ENCODE assay signal across 18 cellular contexts in the genomic region with DNA sequence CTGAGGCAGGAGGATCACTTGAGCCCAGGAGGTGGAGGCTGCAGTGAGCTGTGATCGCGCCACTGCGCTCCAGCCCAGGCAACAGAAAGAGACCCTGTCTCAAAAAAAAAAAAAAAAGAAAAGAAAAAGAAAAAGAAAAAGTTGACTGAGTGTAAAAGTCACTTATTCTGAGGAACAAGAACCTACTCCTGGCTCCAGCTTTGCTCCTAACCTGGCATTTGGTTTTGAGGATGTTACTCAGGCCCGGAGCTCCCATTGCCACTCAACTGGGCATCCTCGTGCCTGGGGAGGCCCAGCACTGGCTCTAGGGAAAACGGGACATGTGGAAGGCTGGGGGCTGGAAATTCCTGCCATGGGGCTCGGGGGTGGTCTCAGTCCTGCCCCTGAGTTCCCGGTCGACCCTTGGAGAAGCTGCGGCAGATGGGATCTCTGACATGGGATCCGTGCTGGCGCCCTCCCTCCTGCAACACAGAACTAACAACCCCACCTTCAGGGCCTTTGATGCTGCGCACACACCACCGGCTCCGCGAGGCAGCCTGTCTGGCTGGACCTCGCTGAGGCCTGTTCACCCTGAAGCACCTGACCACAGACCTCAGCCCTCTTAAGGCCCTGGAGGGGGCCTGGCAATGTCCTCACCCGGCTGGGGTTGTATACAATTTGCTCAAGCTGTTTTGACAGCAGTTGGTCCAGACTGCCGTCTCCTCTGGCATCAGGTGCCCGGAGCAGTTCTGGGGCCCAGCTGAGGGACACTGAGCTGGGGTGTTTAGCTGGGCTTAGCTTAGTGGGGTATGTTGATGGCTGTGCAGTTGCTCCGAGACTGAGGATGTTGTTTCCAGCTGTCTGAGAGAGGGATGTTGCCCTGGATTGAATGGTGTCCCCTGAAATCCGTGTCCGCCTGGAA. TPM values are rescaled to one million over a fixed set of nuclear protein-coding genes. Genes with fewer than 3 reads are reported as not detected.
DNase-seq lines count a peak whose midpoint lies in the region; FAIRE-seq and TF ChIP-seq lines count a peak whose summit lies in the region.
"Had no signal": no experiment of that assay in that cellular context is flagged by ENCODE, and none has a peak within 500 bp of the region (broad histone marks: within the 10 kb centered on the region; RNA-seq: fewer than 3 reads in every experiment).

No MANE protein-coding gene starts in this region.

- H3K9me3 ChIP-seq in HEK293 (ENCODE audit: control insufficient read depth, insufficient read depth, low read depth, low read length) (no peaks in the 10 kb centered on the region), astrocyte (ENCODE audit: insufficient read depth, low read depth, low read length) (no peaks in the 10 kb centered on the region)
- H3K9me3 ChIP-seq: suprapubic skin had no signal

- peaks cover 71% of the 10 kb centered on the region for H3K4me1 Mint-ChIP-seq in activated CD4-positive, alpha-beta T cell treated with anti-CD3 and anti-CD28 coated beads, Interleukin-2, amount 10 ng/mL, durations not matched to agents 7 days and 5 days
- H3K4me1 Mint-ChIP-seq in astrocyte (ENCODE audit: low read depth, unreplicated experiment), result no peaks in the 10 kb centered on the region
- H3K4me1 Mint-ChIP-seq in progenitor cell of endocrine pancreas (ENCODE audit: low read depth), result peaks cover 10% of the 10 kb centered on the region

- CTCF ChIA-PET in activated CD4-positive, alpha-beta T cell treated with anti-CD3 and anti-CD28 coated beads, Interleukin-2, amount 10 ng/mL, durations not matched to agents 7 days and 5 days (lab: Charles Lee), result interaction anchor here (0.6 to 7.7 kb wide), 7 partner anchors 7 to 1079 kb away, joined by 3 to 58 read pairs (median 3); a partner anchor contains a TSS
- CTCF ChIA-PET in HEK293 (lab: Yijun Ruan, JAX), result interaction anchor here (1.0 to 1.1 kb wide), 2 partner anchors 16 to 111 kb away, joined by 3 to 6 read pairs; no protein-coding TSS in a partner anchor

- no peak for TF ChIP-seq CTCF in HEK293 (tag by site-specific recombination; IDR thresholded peaks at IDR 0.05)
- TF ChIP-seq CTCF in astrocyte (IDR thresholded peaks at IDR 0.05; ENCODE audit: insufficient read depth, low read depth, low read length), result no peak
- no peak for TF ChIP-seq CTCF in progenitor cell of endocrine pancreas (IDR thresholded peaks at IDR 0.05; ENCODE audit: unreplicated experiment)

- no peak for DNase-seq in activated CD4-positive, alpha-beta T cell treated with anti-CD3 and anti-CD28 coated beads, Interleukin-2, amount 10 ng/mL, durations not matched to agents 7 days and 5 days
- no peak for DNase-seq in activated CD4-positive, alpha-beta T cell treated with anti-CD3 and anti-CD28 coated beads for 4 hours
- no peak for DNase-seq in astrocyte (ENCODE audit: low read depth)
- no peak for DNase-seq in progenitor cell of endocrine pancreas (ENCODE audit: low spot score, unreplicated experiment)
- no peak for DNase-seq in DMS153 treated with DMSO at 0.1 percent for 48 hours (lab: John Stamatoyannopoulos, UW; ENCODE audit: unreplicated experiment)
- no peak for DNase-seq in NCI-H510A treated with DMSO at 0.1 percent for 48 hours (lab: John Stamatoyannopoulos, UW)
- no peak for DNase-seq in NCI-H526 (lab: John Stamatoyannopoulos, UW)
- DNase-seq: HCEC 1CT, NCI-H1417 treated with DMSO at 0.1 percent for 48 hours, NCI-H524 treated with DMSO at 0.1 percent for 48 hours, RPMI8226, T1000 had no signal

- POLR2A ChIA-PET in activated CD4-positive, alpha-beta T cell treated with anti-CD3 and anti-CD28 coated beads, Interleukin-2, amount 10 ng/mL, durations not matched to agents 7 days and 5 days (lab: Charles Lee), result interaction anchor here (0.6 kb wide), 1 partner anchor 216 kb away, joined by 3 read pairs; no protein-coding TSS in a partner anchor
- POLR2A ChIA-PET in HEK293 (lab: Yijun Ruan, JAX), result interaction anchor here (3.3 kb wide), 1 partner anchor 13 kb away, joined by 14 read pairs; no protein-coding TSS in a partner anchor

- H3K36me3 Mint-ChIP-seq in activated CD4-positive, alpha-beta T cell treated with anti-CD3 and anti-CD28 coated beads, Interleukin-2, amount 10 ng/mL, durations not matched to agents 7 days and 5 days (ENCODE audit: low read depth), result no peaks in the 10 kb centered on the region
- no peaks in the 10 kb centered on the region for H3K36me3 Mint-ChIP-seq in astrocyte (ENCODE audit: low read depth, unreplicated experiment)
- H3K36me3 Mint-ChIP-seq in progenitor cell of endocrine pancreas (ENCODE audit: insufficient read depth), result no peaks in the 10 kb centered on the region

- H3K27ac Mint-ChIP-seq in activated CD4-positive, alpha-beta T cell treated with anti-CD3 and anti-CD28 coated beads, Interleukin-2, amount 10 ng/mL, durations not matched to agents 7 days and 5 days, result peak overlapping the region; percentile 31
- H3K27ac Mint-ChIP-seq in astrocyte (ENCODE audit: unreplicated experiment), result peak overlapping the region; percentile 47
- peak overlapping the region; percentile 24 for H3K27ac Mint-ChIP-seq in progenitor cell of endocrine pancreas

- peaks cover 13% of the 10 kb centered on the region for H3K27me3 ChIP-seq in astrocyte (ENCODE audit: insufficient read depth, low read length)

- no peak overlapping the region for H3K4me3 Mint-ChIP-seq in activated CD4-positive, alpha-beta T cell treated with anti-CD3 and anti-CD28 coated beads, Interleukin-2, amount 10 ng/mL, durations not matched to agents 7 days and 5 days
- H3K4me3 Mint-ChIP-seq in astrocyte (ENCODE audit: unreplicated experiment) (no peak overlapping the region), progenitor cell of endocrine pancreas (ENCODE audit: low read depth) (no peak overlapping the region)

- H3K4me3 ChIP-seq in HEK293 (ENCODE audit: low read depth, low read length) (no peak overlapping the region), astrocyte (ENCODE audit: insufficient read depth, low read depth, low read length) (no peak overlapping the region)
- H3K4me3 ChIP-seq: suprapubic skin had no signal

- H3K79me2 ChIP-seq in astrocyte (ENCODE audit: insufficient read depth, low read length), result no peaks in the 10 kb centered on the region

- H3K36me3 ChIP-seq in HEK293 (ENCODE audit: control insufficient read depth in 2 of 2, insufficient read depth in 1 of 2, low read length in 2 of 2) (no peaks in the 10 kb centered on the region), astrocyte (ENCODE audit: insufficient read depth, low read length) (no peaks in the 10 kb centered on the region)
- H3K36me3 ChIP-seq: suprapubic skin had no signal

- no peak overlapping the region for H3K9ac ChIP-seq in astrocyte (ENCODE audit: low read length)
- H3K9ac ChIP-seq: KMS-11 had no signal

- FAIRE-seq in astrocyte (lab: Jason Lieb, UNC), result no peak
- FAIRE-seq: colon had no signal

- no peak overlapping the region for H2AFZ ChIP-seq in astrocyte (ENCODE audit: low read depth, low read length)

- no peaks in the 10 kb centered on the region for H3K9me3 Mint-ChIP-seq in activated CD4-positive, alpha-beta T cell treated with anti-CD3 and anti-CD28 coated beads, Interleukin-2, amount 10 ng/mL, durations not matched to agents 7 days and 5 days
- H3K9me3 Mint-ChIP-seq in astrocyte (ENCODE audit: unreplicated experiment), result no peaks in the 10 kb centered on the region
- H3K9me3 Mint-ChIP-seq in progenitor cell of endocrine pancreas (ENCODE audit: low read depth), result no peaks in the 10 kb centered on the region

- no peaks in the 10 kb centered on the region; the same call in 1 of the 2 replicates for H3K4me1 ChIP-seq in HEK293 (ENCODE audit: control insufficient read depth, insufficient read depth, low read length)
- H3K4me1 ChIP-seq in astrocyte (ENCODE audit: insufficient read depth, low read length), result no peaks in the 10 kb centered on the region

- H3K27me3 Mint-ChIP-seq in activated CD4-positive, alpha-beta T cell treated with anti-CD3 and anti-CD28 coated beads, Interleukin-2, amount 10 ng/mL, durations not matched to agents 7 days and 5 days, result peaks cover 2% of the 10 kb centered on the region
- H3K27me3 Mint-ChIP-seq in astrocyte (ENCODE audit: low read depth, unreplicated experiment), result peaks cover 34% of the 10 kb centered on the region
- peaks cover 14% of the 10 kb centered on the region for H3K27me3 Mint-ChIP-seq in progenitor cell of endocrine pancreas

- H3K27ac ChIP-seq in HEK293 (ENCODE audit: extremely low read depth, low read depth, low read length) (no peak overlapping the region), astrocyte (ENCODE audit: low read depth, low read length) (no peak overlapping the region)
- H3K27ac ChIP-seq: KMS-11, suprapubic skin had no signal

- no peaks in the 10 kb centered on the region for H4K20me1 ChIP-seq in astrocyte (ENCODE audit: insufficient read depth, low read length)

- no peak overlapping the region for H3K4me2 ChIP-seq in astrocyte (ENCODE audit: low read length)
- H3K4me2 ChIP-seq: KMS-11 had no signal

TF ChIP-seq in HEK293, 187 proteins besides CTCF, POLR2A, EP300 and RAD21:
- TF ChIP-seq ZIC2 (tag by site-specific recombination; IDR thresholded peaks at IDR 0.05) (peak; percentile 66), SETDB1 (IDR thresholded peaks at IDR 0.05; ENCODE audit: insufficient read length, low read length) (no peak)
TF ChIP-seq in HEK293: peak in this region for 1.

RNA-seq across cellular contexts. Expression of a gene that starts 12.3 kb away (rescaled TPM):
- total RNA-seq in activated CD4-positive, alpha-beta T cell treated with anti-CD3 and anti-CD28 coated beads, Interleukin-2, amount 10 ng/mL, durations not matched to agents 7 days and 5 days, result 100 to 1,000 TPM; 285 to 292 TPM
- total RNA-seq in astrocyte (0.18 and 0.24 TPM in 2 replicates), progenitor cell of endocrine pancreas (0.31 and 0.46 TPM in 2 replicates)

RNA-seq across cellular contexts. Expression of a gene that starts 28.5 kb away (rescaled TPM):
- 10 to 100 TPM; 16.4 TPM for total RNA-seq in activated CD4-positive, alpha-beta T cell treated with anti-CD3 and anti-CD28 coated beads, Interleukin-2, amount 10 ng/mL, durations not matched to agents 7 days and 5 days
- total RNA-seq in astrocyte, result 0.27 TPM in 1 of 2 replicates, not detected in the other
- total RNA-seq in progenitor cell of endocrine pancreas, result not detected in 2 replicates

RNA-seq across cellular contexts. Expression of a gene that starts 31.6 kb away (rescaled TPM):
- total RNA-seq in activated CD4-positive, alpha-beta T cell treated with anti-CD3 and anti-CD28 coated beads, Interleukin-2, amount 10 ng/mL, durations not matched to agents 7 days and 5 days, result 100 to 1,000 TPM; 115 to 142 TPM
- 146 and 153 TPM in 2 replicates for total RNA-seq in astrocyte
- total RNA-seq in progenitor cell of endocrine pancreas, result 224 and 227 TPM in 2 replicates

RNA-seq across cellular contexts. Expression of a gene that starts 54.0 kb away (rescaled TPM):
- total RNA-seq in activated CD4-positive, alpha-beta T cell treated with anti-CD3 and anti-CD28 coated beads, Interleukin-2, amount 10 ng/mL, durations not matched to agents 7 days and 5 days, result under 1 TPM in 1 of 2 experiments, not detected in 1; 0.10 TPM
- total RNA-seq in astrocyte (not detected in 2 replicates), progenitor cell of endocrine pancreas (0.24 TPM in 1 of 2 replicates, not detected in the other)
- total RNA-seq: mesenteric fat pad, osteocyte, suprapubic skin had no signal

Comparison
In these comparisons a context has a peak if more than half of its experiments do, and no peak if none do; other contexts are left out.
1. RNA of a gene that starts 12.3 kb away (total RNA-seq): 285 to 292 TPM in activated CD4-positive, alpha-beta T cell treated with anti-CD3 and anti-CD28 coated beads, Interleukin-2, amount 10 ng/mL, durations not matched to agents 7 days and 5 days; 0.31 to 0.46 TPM in progenitor cell of endocrine pancreas and 0.18 to 0.24 TPM in astrocyte; every median in the first group is over 100 times any median in the second.
2. RNA of a gene that starts 28.5 kb away (total RNA-seq): 16.4 TPM in activated CD4-positive, alpha-beta T cell treated with anti-CD3 and anti-CD28 coated beads, Interleukin-2, amount 10 ng/mL, durations not matched to agents 7 days and 5 days; 0.27 TPM in astrocyte and not detected in progenitor cell of endocrine pancreas; every median in the first group is over 10 times any median in the second.
3. Peak in every context shown above with its lines, with median percentiles within 50 percentile points of each other: H3K27ac Mint-ChIP-seq.